ENCODE assay signal across 9 cellular contexts in genomic region chr14:21768116-21768874, GRCh38.
A peak's percentile ranks its signal among the peaks of the same experiment; 100 is the strongest.
DNase-seq lines count a peak whose midpoint lies in the region; ATAC-seq and TF ChIP-seq lines count a peak whose summit lies in the region.
"Had no signal": no experiment of that assay in that cellular context is flagged by ENCODE, and none has a peak within 500 bp of the region (broad histone marks: within the 10 kb centered on the region; RNA-seq: fewer than 3 reads in every experiment).

No MANE protein-coding gene starts in this region.

- intact Hi-C loops in testis (cut with DNase I; ENCODE audit: low total_unique reads), result no loop called here
- intact Hi-C loops in sciatic nerve (cut with DNase I), result no loop called here

- TF ChIP-seq POLR2A in testis (IDR thresholded peaks at IDR 0.05), result no peak

- TF ChIP-seq CTCF in SU-DHL-6 (IDR thresholded peaks at IDR 0.05; ENCODE audit: insufficient read depth, low read length, poor library complexity, severe bottlenecking) (peak; percentile 55), foreskin keratinocyte (conservative IDR thresholded peaks at IDR 0.05) (peak; percentile 58), testis (IDR thresholded peaks at IDR 0.05) (peak in 2 of 3 experiments; percentile 10 to 15)

- H3F3A ChIP-seq in SU-DHL-6 (ENCODE audit: insufficient read depth), result no peaks in the 10 kb centered on the region

- ATAC-seq in foreskin keratinocyte (peak; percentile 51), sciatic nerve (no peak)

- DNase-seq in NCI-H510A treated with DMSO at 0.1 percent for 48 hours (lab: John Stamatoyannopoulos, UW) (peak; percentile 1), NCI-H510A (lab: John Stamatoyannopoulos, UW) (no peak), HPDE6-E6E7 (ENCODE audit: extremely low spot score) (peak; percentile 28), foreskin keratinocyte (peak in 1 of 2 donors; percentile 25), testis (no peak), sciatic nerve (ENCODE audit: low spot score) (no peak), HK-2 (ENCODE audit: unreplicated experiment) (no peak)

- H3K79me2 ChIP-seq in SU-DHL-6 (ENCODE audit: insufficient read depth, low read length), result no peaks in the 10 kb centered on the region

- H3K36me3 ChIP-seq in SU-DHL-6 (ENCODE audit: low read length), result no peaks in the 10 kb centered on the region
- no peaks in the 10 kb centered on the region for H3K36me3 ChIP-seq in testis (ENCODE audit: low read depth, missing control alignments)
- H3K36me3 ChIP-seq: BLaER1 treated with 17β-estradiol and CSF1 and Interleukin-3, amounts not matched to agents 10 nM and 100 nM had no signal

- H3K4me1 ChIP-seq in foreskin keratinocyte (no peaks in the 10 kb centered on the region), testis (no peaks in the 10 kb centered on the region)
- H3K4me1 ChIP-seq: BLaER1 treated with 17β-estradiol and CSF1 and Interleukin-3, amounts not matched to agents 10 nM and 100 nM had no signal

- no peak overlapping the region for H3K9ac ChIP-seq in SU-DHL-6 (ENCODE audit: low read length)
- H3K9ac ChIP-seq: BLaER1 treated with 17β-estradiol and CSF1 and Interleukin-3, amounts not matched to agents 10 nM and 100 nM had no signal

- H2AFZ ChIP-seq in SU-DHL-6 (ENCODE audit: low read depth, low read length, severe bottlenecking), result peak overlapping the region; percentile 5

- H3K27ac ChIP-seq in SU-DHL-6 (ENCODE audit: low read depth, low read length) (no peak overlapping the region), foreskin keratinocyte (no peak overlapping the region), testis (no peak overlapping the region)
- H3K27ac ChIP-seq: BLaER1 treated with 17β-estradiol and CSF1 and Interleukin-3, amounts not matched to agents 10 nM and 100 nM had no signal

- no peaks in the 10 kb centered on the region for H4K20me1 ChIP-seq in SU-DHL-6 (ENCODE audit: low read depth, low read length)
- H4K20me1 ChIP-seq: BLaER1 treated with 17β-estradiol and CSF1 and Interleukin-3, amounts not matched to agents 10 nM and 100 nM had no signal

- 54 to 56% methylated on average over 5 of the region's 5 CpGs for WGBS in testis, 2 donors

- H3K9me2 ChIP-seq in SU-DHL-6 (replicated peaks; ENCODE audit: insufficient read depth, low read length), result no peaks in the 10 kb centered on the region

- no peak overlapping the region for H3K4me3 ChIP-seq in SU-DHL-6 (ENCODE audit: insufficient read depth, low read length, poor library complexity, severe bottlenecking)
- no peak overlapping the region for H3K4me3 ChIP-seq in testis
- H3K4me3 ChIP-seq: BLaER1 treated with 17β-estradiol and CSF1 and Interleukin-3, amounts not matched to agents 10 nM and 100 nM had no signal

- no peak overlapping the region for H3K4me2 ChIP-seq in SU-DHL-6 (ENCODE audit: low read depth, low read length, poor library complexity, severe bottlenecking)
- H3K4me2 ChIP-seq: BLaER1 treated with 17β-estradiol and CSF1 and Interleukin-3, amounts not matched to agents 10 nM and 100 nM had no signal

- no peaks in the 10 kb centered on the region for H3K9me3 ChIP-seq in SU-DHL-6 (ENCODE audit: insufficient read depth, low read length)
- no peaks in the 10 kb centered on the region for H3K9me3 ChIP-seq in testis

- H3K27me3 ChIP-seq in SU-DHL-6 (ENCODE audit: low read length) (no peaks in the 10 kb centered on the region), foreskin keratinocyte (no peaks in the 10 kb centered on the region), testis (no peaks in the 10 kb centered on the region)
- H3K27me3 ChIP-seq: BLaER1 treated with 17β-estradiol and CSF1 and Interleukin-3, amounts not matched to agents 10 nM and 100 nM had no signal

Comparison
In these comparisons a context has a peak if more than half of its experiments do, and no peak if none do; other contexts are left out.
1. DNase-seq: peak in NCI-H510A treated with DMSO at 0.1 percent for 48 hours (single experiment) and HPDE6-E6E7 (single experiment); none in NCI-H510A (single experiment), testis (single experiment), sciatic nerve (single experiment) and HK-2 (single experiment).
2. Peak in every context shown above with its lines, with median percentiles within 50 percentile points of each other: CTCF ChIP-seq.